ENCODE assay signal across 22 cellular contexts in genomic region chr16:68360547-68360946, GRCh38.
"Had no signal": no experiment of that assay in that cellular context is flagged by ENCODE, and none has a peak within 500 bp of the region (broad histone marks: within the 10 kb centered on the region; RNA-seq: fewer than 3 reads in every experiment).

No MANE protein-coding gene starts in this region.

- H3K27ac Mint-ChIP-seq: activated CD4-positive, alpha-beta T cell treated with anti-CD3 and anti-CD28 coated beads, Interleukin-2, amount 10 ng/mL, durations not matched to agents 24 days and 14 days; stimulated activated memory B cell treated with anti-CD40 and anti-IgM and Interleukin-4, amounts not matched to agents 10 μg/mL and 1 μg/mL and 100 μg/mL, for 72 hours had no signal

- H3K9me3 ChIP-seq: psoas muscle, thoracic aorta, upper lobe of right lung had no signal

- H3K27me3 ChIP-seq: cardiac muscle cell, upper lobe of right lung had no signal

- DNase-seq: activated CD4-positive, alpha-beta T cell treated with anti-CD3 and anti-CD28 coated beads, Interleukin-2, amount 10 ng/mL, durations not matched to agents 24 days and 14 days; activated CD8-positive, alpha-beta memory T cell treated with anti-CD3 and anti-CD28 coated beads for 24 hours; activated CD8-positive, alpha-beta memory T cell treated with anti-CD3 and anti-CD28 coated beads, Interleukin-2, amount 50 U/mL, for 48 hours; activated effector memory CD4-positive, alpha-beta T cell treated with anti-CD3 and anti-CD28 coated beads, Interleukin-2, amount 50 U/mL, for 16 hours; activated T-cell treated with anti-CD3 and anti-CD28 coated beads, Interleukin-2, amount 50 U/mL, for 48 hours; amniotic stem cell; foreskin fibroblast; hippocampal formation; psoas muscle; stimulated activated CD4-positive, alpha-beta T cell treated with anti-CD3 and anti-CD28 coated beads, Interleukin-15, amount 100 ng/mL, for 24 hours; stimulated activated CD4-positive, alpha-beta T cell treated with anti-CD3 and anti-CD28 coated beads, Interleukin-2, amount 100 ng/mL, for 48 hours; T1000; upper lobe of right lung had no signal

- H3K4me3 Mint-ChIP-seq: activated CD4-positive, alpha-beta T cell treated with anti-CD3 and anti-CD28 coated beads, Interleukin-2, amount 10 ng/mL, durations not matched to agents 24 days and 14 days; stimulated activated memory B cell treated with anti-CD40 and anti-IgM and Interleukin-4, amounts not matched to agents 10 μg/mL and 1 μg/mL and 100 μg/mL, for 72 hours had no signal

- H3K27me3 Mint-ChIP-seq: stimulated activated memory B cell treated with anti-CD40 and anti-IgM and Interleukin-4, amounts not matched to agents 10 μg/mL and 1 μg/mL and 100 μg/mL, for 72 hours had no signal

- ATAC-seq: activated naive CD4-positive, alpha-beta T cell treated with anti-CD3 and anti-CD28 coated beads, Interleukin-2, amount 50 U/mL, for 72 hours; left lobe of liver; psoas muscle; stimulated activated memory B cell treated with anti-CD40 and anti-IgM and Interleukin-4, amounts not matched to agents 10 μg/mL and 1 μg/mL and 100 μg/mL, for 72 hours; upper lobe of right lung had no signal

- H3K9me3 Mint-ChIP-seq: activated CD4-positive, alpha-beta T cell treated with anti-CD3 and anti-CD28 coated beads, Interleukin-2, amount 10 ng/mL, durations not matched to agents 24 days and 14 days; activated naive CD4-positive, alpha-beta T cell treated with anti-CD3 and anti-CD28 coated beads, Interleukin-2, amount 50 U/mL, for 72 hours; nephron; stimulated activated memory B cell treated with anti-CD40 and anti-IgM and Interleukin-4, amounts not matched to agents 10 μg/mL and 1 μg/mL and 100 μg/mL, for 72 hours had no signal

- H3K4me3 ChIP-seq: cardiac muscle cell, lung, psoas muscle, skin epidermis, thoracic aorta, upper lobe of right lung had no signal

- H3K27ac ChIP-seq: cardiac muscle cell, epithelial cell of prostate, psoas muscle, skin epidermis, thoracic aorta, upper lobe of right lung had no signal

- H3K4me1 ChIP-seq: psoas muscle had no signal
